27 cellular contexts compared by ENCODE assay signal in the genomic region with DNA sequence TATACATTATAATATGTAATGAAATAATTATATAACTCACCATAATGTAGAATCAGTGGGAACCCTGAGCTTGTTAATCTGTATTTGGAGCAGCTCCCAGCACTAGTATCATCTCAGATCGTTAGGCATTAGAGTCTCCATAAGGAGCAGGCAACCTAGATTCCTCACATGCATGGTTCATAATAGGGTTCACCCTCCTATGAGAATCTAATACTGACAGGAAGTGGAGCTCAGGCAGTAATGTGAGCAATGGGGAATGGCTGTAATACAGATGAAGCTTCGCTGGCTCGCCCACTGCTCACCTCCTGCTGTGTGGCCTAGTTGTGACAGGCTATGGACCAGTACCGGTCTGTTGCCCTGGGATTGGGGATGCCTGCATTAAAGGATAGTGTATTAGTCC.
"Had no signal": no experiment of that assay in that cellular context is flagged by ENCODE, and none has a peak within 500 bp of the region (broad histone marks: within the 10 kb centered on the region; RNA-seq: fewer than 3 reads in every experiment).

No MANE protein-coding gene starts in this region.

- H3K27me3 Mint-ChIP-seq: activated CD4-positive, alpha-beta memory T cell treated with anti-CD3 and anti-CD28 coated beads, Interleukin-2, amount 10 ng/mL, durations not matched to agents 7 days and 5 days; activated CD4-positive, alpha-beta T cell treated with anti-CD3 and anti-CD28 coated beads, Interleukin-2, amount 10 ng/mL, durations not matched to agents 7 days and 5 days; activated naive CD4-positive, alpha-beta T cell treated with anti-CD3 and anti-CD28 coated beads, Interleukin-2, amount 50 U/mL, for 24 hours; activated naive CD8-positive, alpha-beta T cell treated with anti-CD3 and anti-CD28 coated beads, Interleukin-2, amount 50 U/mL, for 24 hours; activated T-cell treated with anti-CD3 and anti-CD28 coated beads, Interleukin-2, amount 50 U/mL, for 24 hours; naive B cell had no signal

- H3K4me3 Mint-ChIP-seq: activated CD4-positive, alpha-beta memory T cell treated with anti-CD3 and anti-CD28 coated beads, Interleukin-2, amount 10 ng/mL, durations not matched to agents 7 days and 5 days; activated CD4-positive, alpha-beta T cell treated with anti-CD3 and anti-CD28 coated beads, Interleukin-2, amount 10 ng/mL, durations not matched to agents 7 days and 5 days; activated naive CD4-positive, alpha-beta T cell treated with anti-CD3 and anti-CD28 coated beads, Interleukin-2, amount 50 U/mL, for 24 hours; activated naive CD8-positive, alpha-beta T cell treated with anti-CD3 and anti-CD28 coated beads, Interleukin-2, amount 50 U/mL, for 24 hours; activated T-cell treated with anti-CD3 and anti-CD28 coated beads, Interleukin-2, amount 50 U/mL, for 24 hours; mesothelial cell of epicardium; naive B cell; neural progenitor cell had no signal

- H3K27ac Mint-ChIP-seq: activated CD4-positive, alpha-beta memory T cell treated with anti-CD3 and anti-CD28 coated beads, Interleukin-2, amount 10 ng/mL, durations not matched to agents 7 days and 5 days; activated CD4-positive, alpha-beta T cell treated with anti-CD3 and anti-CD28 coated beads, Interleukin-2, amount 10 ng/mL, durations not matched to agents 7 days and 5 days; activated naive CD8-positive, alpha-beta T cell treated with anti-CD3 and anti-CD28 coated beads, Interleukin-2, amount 50 U/mL, for 24 hours; activated T-cell treated with anti-CD3 and anti-CD28 coated beads, Interleukin-2, amount 50 U/mL, for 24 hours; mesothelial cell of epicardium; neural progenitor cell had no signal

- ATAC-seq: activated CD4-positive, CD25-positive, alpha-beta regulatory T cell treated with anti-CD3 and anti-CD28 coated beads, Interleukin-2, amount 50 U/mL, for 24 hours; activated naive CD8-positive, alpha-beta T cell treated with anti-CD3 and anti-CD28 coated beads, Interleukin-2, amount 50 U/mL, for 24 hours; gastrocnemius medialis; psoas muscle; upper lobe of right lung had no signal

- H3K9me3 Mint-ChIP-seq: activated CD4-positive, alpha-beta memory T cell treated with anti-CD3 and anti-CD28 coated beads, Interleukin-2, amount 10 ng/mL, durations not matched to agents 7 days and 5 days; activated CD4-positive, alpha-beta T cell treated with anti-CD3 and anti-CD28 coated beads, Interleukin-2, amount 10 ng/mL, durations not matched to agents 7 days and 5 days; activated naive CD4-positive, alpha-beta T cell treated with anti-CD3 and anti-CD28 coated beads, Interleukin-2, amount 50 U/mL, for 24 hours; activated naive CD8-positive, alpha-beta T cell treated with anti-CD3 and anti-CD28 coated beads, Interleukin-2, amount 50 U/mL, for 24 hours; activated T-cell treated with anti-CD3 and anti-CD28 coated beads, Interleukin-2, amount 50 U/mL, for 24 hours; naive B cell had no signal

- H3K4me1 Mint-ChIP-seq: activated CD4-positive, alpha-beta memory T cell treated with anti-CD3 and anti-CD28 coated beads, Interleukin-2, amount 10 ng/mL, durations not matched to agents 7 days and 5 days; mesothelial cell of epicardium; neural progenitor cell had no signal

- DNase-seq: activated CD4-positive, alpha-beta memory T cell treated with anti-CD3 and anti-CD28 coated beads, Interleukin-2, amount 10 ng/mL, durations not matched to agents 7 days and 5 days; activated CD4-positive, alpha-beta T cell treated with anti-CD3 and anti-CD28 coated beads, Interleukin-2, amount 10 ng/mL, durations not matched to agents 7 days and 5 days; activated CD8-positive, alpha-beta memory T cell treated with anti-CD3 and anti-CD28 coated beads, Interleukin-2, amount 50 U/mL, for 48 hours; activated naive CD8-positive, alpha-beta T cell treated with anti-CD3 and anti-CD28 coated beads, Interleukin-2, amount 50 U/mL, for 24 hours; activated T-cell treated with anti-CD3 and anti-CD28 coated beads, Interleukin-2, amount 50 U/mL, for 24 hours; amygdala; effector CD8-positive, alpha-beta T cell; erythroblast; gastrocnemius medialis; hippocampal formation; left colon; mammary epithelial cell; naive B cell; occipital lobe; psoas muscle; sigmoid colon; stimulated activated CD4-positive, alpha-beta T cell treated with anti-CD3 and anti-CD28 coated beads, Interleukin-1b, Interleukin-23, amount 100 ng/mL, for 48 hours; stimulated activated CD4-positive, alpha-beta T cell treated with anti-CD3 and anti-CD28 coated beads, Interleukin-4, amount 100 ng/mL, for 4 hours; stimulated activated CD8-positive, alpha-beta memory T cell treated with anti-CD3 and anti-CD28 coated beads, Interleukin-4, amount 100 ng/mL, for 48 hours; stimulated activated naive CD4-positive, alpha-beta T cell; T-helper 9 cell; tibial artery; upper lobe of right lung had no signal
